ENCODE assay signal across 22 cellular contexts in the genomic region with DNA sequence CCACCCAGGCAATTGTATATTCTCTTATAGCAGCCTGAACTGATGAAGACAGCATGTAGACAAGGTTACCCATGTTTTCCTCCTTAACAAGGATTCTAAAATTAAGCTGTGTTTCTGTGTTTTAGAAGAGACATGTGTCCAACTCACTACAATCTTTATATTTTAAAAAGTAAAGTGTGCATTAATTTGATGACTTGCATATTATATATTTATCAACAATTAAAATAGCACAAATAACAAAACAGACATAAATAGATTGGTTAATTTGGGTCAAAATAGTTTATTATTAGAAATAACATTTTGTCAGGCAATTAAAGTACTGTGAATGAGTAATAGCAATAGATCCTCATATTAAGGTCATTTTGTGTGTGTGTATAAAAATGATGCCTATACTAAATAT.
"Had no signal": no experiment of that assay in that cellular context is flagged by ENCODE, and none has a peak within 500 bp of the region (broad histone marks: within the 10 kb centered on the region; RNA-seq: fewer than 3 reads in every experiment).

No MANE protein-coding gene starts in this region.

- H3K4me2 ChIP-seq: hepatocyte had no signal

- H3K9me3 ChIP-seq: sigmoid colon, upper lobe of right lung had no signal

- H3K27me3 ChIP-seq: hepatocyte, sigmoid colon, upper lobe of right lung had no signal

- FAIRE-seq: colon had no signal

- H3K79me2 ChIP-seq: hepatocyte had no signal

- H3K36me3 ChIP-seq: sigmoid colon, upper lobe of right lung had no signal

- DNase-seq: activated CD4-positive, alpha-beta memory T cell treated with anti-CD3 and anti-CD28 coated beads, Interleukin-2, amount 10 ng/mL, durations not matched to agents 7 days and 5 days; activated CD4-positive, alpha-beta T cell treated with anti-CD3 and anti-CD28 coated beads, Interleukin-2, amount 10 ng/mL, durations not matched to agents 24 days and 14 days; activated effector memory CD4-positive, alpha-beta T cell treated with Interleukin-2 at 50 U/mL for 16 hours; activated naive CD4-positive, alpha-beta T cell treated with anti-CD3 and anti-CD28 coated beads for 36 hours; activated T-cell treated with anti-CD3 and anti-CD28 coated beads, Interleukin-2, amount 50 U/mL, for 72 hours; central memory CD4-positive, alpha-beta T cell; effector memory CD4-positive, alpha-beta T cell; foreskin melanocyte; immature natural killer cell; midbrain; nephron progenitor cell; nucleus accumbens; posterior cingulate gyrus; sigmoid colon; stimulated activated CD4-positive, alpha-beta T cell treated with anti-CD3 and anti-CD28 coated beads, Interleukin-4, amount 100 ng/mL, for 4 hours; stimulated activated naive CD8-positive, alpha-beta T cell treated with anti-CD3 and anti-CD28 coated beads, Interleukin-15, Interleukin-2, amounts not matched to agents 100 U/mL and 50 U/mL, for 24 hours; T-helper 2 cell; upper lobe of right lung had no signal

- ATAC-seq: activated T-cell treated with anti-CD3 and anti-CD28 coated beads, Interleukin-2, amount 50 U/mL, for 72 hours; left lobe of liver; stimulated activated naive CD8-positive, alpha-beta T cell treated with anti-CD3 and anti-CD28 coated beads, Interleukin-15, Interleukin-2, amounts not matched to agents 100 U/mL and 50 U/mL, for 24 hours; upper lobe of right lung had no signal

- H3K4me3 ChIP-seq: hepatocyte, lung, sigmoid colon, upper lobe of right lung had no signal

- H2AFZ ChIP-seq: hepatocyte had no signal

- H3K4me1 ChIP-seq: upper lobe of right lung had no signal

- H3K27ac ChIP-seq: hepatocyte, sigmoid colon, upper lobe of right lung had no signal
